ENCODE assay signal across 18 cellular contexts in the genomic region with DNA sequence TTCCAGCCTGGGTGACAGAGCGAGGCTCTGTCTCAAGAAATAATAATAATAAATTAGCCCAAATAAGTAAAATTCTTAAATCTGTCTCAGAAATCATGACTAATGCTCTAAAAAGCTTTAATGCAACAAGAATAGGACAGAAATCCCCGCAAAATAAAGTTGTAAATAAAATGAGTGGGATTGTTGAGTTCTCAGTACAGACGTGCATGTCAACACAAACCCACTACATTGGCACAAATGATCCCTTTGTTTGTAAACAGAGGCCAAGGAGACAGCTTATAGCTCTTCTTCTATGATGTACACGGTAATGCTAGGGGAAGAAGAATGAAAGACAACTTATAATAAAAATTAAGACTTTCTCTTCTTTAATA. TPM values are rescaled to one million over a fixed set of nuclear protein-coding genes. Genes with fewer than 3 reads are reported as not detected.
A peak's percentile ranks its signal among the peaks of the same experiment; 100 is the strongest.
DNase-seq lines count a peak whose midpoint lies in the region; ATAC-seq and TF ChIP-seq lines count a peak whose summit lies in the region.
"Had no signal": no experiment of that assay in that cellular context is flagged by ENCODE, and none has a peak within 500 bp of the region (broad histone marks: within the 10 kb centered on the region; RNA-seq: fewer than 3 reads in every experiment).

No MANE protein-coding gene starts in this region.

- no peak overlapping the region for H3K4me3 ChIP-seq in IMR-90 (ENCODE audit: insufficient read depth, low read depth, low read length)
- no peak overlapping the region for H3K4me3 ChIP-seq in adrenal gland
- H3K4me3 ChIP-seq in left lung, result no peak overlapping the region
- H3K4me3 ChIP-seq: BLaER1 treated with 17β-estradiol and CSF1 and Interleukin-3, amounts not matched to agents 10 nM and 100 nM; gastroesophageal sphincter had no signal

- CTCF ChIA-PET in IMR-90 (lab: Yijun Ruan, JAX), result interaction anchor here (0.6 to 0.7 kb wide), 3 partner anchors 21 to 183 kb away, joined by 3 to 7 read pairs (median 5); no protein-coding TSS in a partner anchor

- H2AK9ac ChIP-seq in IMR-90 (replicated peaks; ENCODE audit: low read depth, low read length, poor library complexity), result no peak overlapping the region

- no peak overlapping the region; the same call in 1 of the 2 replicates for H3K4ac ChIP-seq in IMR-90 (ENCODE audit: low read depth, low read length)

- H4K5ac ChIP-seq in IMR-90 (ENCODE audit: low read depth, low read length), result no peak overlapping the region

- TF ChIP-seq POLR2A in IMR-90 (IDR thresholded peaks at IDR 0.05; ENCODE audit: low read depth, low read length), result no peak
- no peak for TF ChIP-seq POLR2A in adrenal gland (IDR thresholded peaks at IDR 0.05)

- TF ChIP-seq CTCF in IMR-90 (conservative IDR thresholded peaks at IDR 0.05; ENCODE audit: low read depth, low read length) (no peak), adrenal gland (IDR thresholded peaks at IDR 0.05) (no peak), left lung (IDR thresholded peaks at IDR 0.05) (no peak)

- H3K27ac ChIP-seq in IMR-90 (ENCODE audit: insufficient read depth, low read length) (no peak overlapping the region), adrenal gland (peak overlapping the region; percentile 1 to 80 (median 47)), left lung (no peak overlapping the region)
- H3K27ac ChIP-seq: BLaER1 treated with 17β-estradiol and CSF1 and Interleukin-3, amounts not matched to agents 10 nM and 100 nM; gastroesophageal sphincter had no signal

- dilution Hi-C loops in IMR-90 (cut with HindIII; ENCODE audit: low sequenced_read_pairs, unreplicated experiment), result no loop called here

- H3K9me3 ChIP-seq in IMR-90 (ENCODE audit: control insufficient read depth, insufficient read depth, low read length), result no peaks in the 10 kb centered on the region
- no peaks in the 10 kb centered on the region for H3K9me3 ChIP-seq in adrenal gland (replicated peaks in 1 of 3)
- no peaks in the 10 kb centered on the region for H3K9me3 ChIP-seq in left lung
- H3K9me3 ChIP-seq: gastroesophageal sphincter had no signal

- in situ Hi-C loops in IMR-90 (cut with MboI; ENCODE audit: low sequenced_read_pairs), result no loop called here

- no peak overlapping the region for H2BK120ac ChIP-seq in IMR-90 (ENCODE audit: low read depth, low read length)

- no TSS peak for BruUV-seq in IMR-90 (replicated peaks; lab: Mats Ljungman, UMichigan)

- H3K4me1 Mint-ChIP-seq in T-helper 2 cell treated with Interferon-gamma antibody and Interleukin-4, amounts not matched to agents 5 μg/mL and 100 μg/mL, for 36 hours (ENCODE audit: low read depth), result peaks cover 57% of the 10 kb centered on the region
- H3K4me1 Mint-ChIP-seq in naive thymus-derived CD8-positive, alpha-beta T cell, result peaks cover 27 to 86% (median 78%) of the 10 kb centered on the region in 4 donors

- ATAC-seq in IMR-90 (ENCODE audit: low read depth) (no peak; the same call in 1 of the 2 replicates), GM19328 (IDR thresholded peaks at IDR 0.05; ENCODE audit: unreplicated experiment) (no peak), left lung (no peak)
- ATAC-seq in naive thymus-derived CD8-positive, alpha-beta T cell, result no peak
- ATAC-seq: gastroesophageal sphincter; HCT116; SK-N-SH treated with all-trans-retinoic acid at 6 μM for 48 hours; stimulated activated memory B cell treated with anti-CD40 and anti-IgM and Interleukin-4, amounts not matched to agents 10 μg/mL and 1 μg/mL and 100 μg/mL, for 72 hours had no signal

- H3K27me3 ChIP-seq in IMR-90 (ENCODE audit: control insufficient read depth, insufficient read depth, low read length) (no peaks in the 10 kb centered on the region), adrenal gland (no peaks in the 10 kb centered on the region), left lung (no peaks in the 10 kb centered on the region)
- H3K27me3 ChIP-seq: BLaER1 treated with 17β-estradiol and CSF1 and Interleukin-3, amounts not matched to agents 10 nM and 100 nM; gastroesophageal sphincter had no signal

- no peak for DNase-seq in T-helper 2 cell treated with Interferon-gamma antibody and Interleukin-4, amounts not matched to agents 5 μg/mL and 100 μg/mL, for 36 hours (ENCODE audit: low spot score)
- DNase-seq in T-helper 2 cell (no peak), IMR-90 (no peak), adrenal gland (no peak), left lung (no peak)
- DNase-seq in naive thymus-derived CD8-positive, alpha-beta T cell, result no peak
- no peak for DNase-seq in stimulated activated CD4-positive, alpha-beta T cell treated with anti-CD3 and anti-CD28 coated beads, Interleukin-4, amount 100 ng/mL, for 4 hours
- DNase-seq: 8988T, amygdala, DMS79 treated with DMSO at 0.1 percent for 48 hours, NCI-H2029 treated with DMSO at 0.1 percent for 48 hours, NCI-H524 had no signal

- no peak overlapping the region for H3K56ac ChIP-seq in IMR-90 (ENCODE audit: extremely low read depth, insufficient read depth, low read length)

- H3K18ac ChIP-seq in IMR-90 (ENCODE audit: low read depth, low read length), result peak overlapping the region; percentile 62; the same call in 1 of the 2 replicates

- H3K36me3 ChIP-seq in IMR-90 (ENCODE audit: control insufficient read depth, insufficient read depth, low read length) (no peaks in the 10 kb centered on the region), adrenal gland (replicated peaks in 1 of 2) (no peaks in the 10 kb centered on the region), left lung (no peaks in the 10 kb centered on the region)
- H3K36me3 ChIP-seq: gastroesophageal sphincter had no signal

- H3K4me3 Mint-ChIP-seq in T-helper 2 cell treated with Interferon-gamma antibody and Interleukin-4, amounts not matched to agents 5 μg/mL and 100 μg/mL, for 36 hours, result no peak overlapping the region
- peak overlapping the region in 2 of 10 donors; percentile 11 to 67 for H3K4me3 Mint-ChIP-seq in naive thymus-derived CD8-positive, alpha-beta T cell

- intact Hi-C loops in IMR-90 (cut with micrococcal nuclease) (no loop called here), adrenal gland (cut with DNase I) (no loop called here), left lung (cut with DNase I) (no loop called here)

- H2AFZ ChIP-seq in IMR-90 (replicated peaks; ENCODE audit: low read length, poor library complexity), result no peak overlapping the region

- H3K4me2 ChIP-seq in IMR-90 (ENCODE audit: low read depth, low read length), result peak overlapping the region; percentile 68; the same call in 1 of the 2 replicates
- H3K4me2 ChIP-seq: BLaER1 treated with 17β-estradiol and CSF1 and Interleukin-3, amounts not matched to agents 10 nM and 100 nM had no signal

- H3K27ac Mint-ChIP-seq in T-helper 2 cell treated with Interferon-gamma antibody and Interleukin-4, amounts not matched to agents 5 μg/mL and 100 μg/mL, for 36 hours, result peak overlapping the region; percentile 71
- peak overlapping the region; percentile 16 to 98 (median 77) for H3K27ac Mint-ChIP-seq in naive thymus-derived CD8-positive, alpha-beta T cell
- H3K27ac Mint-ChIP-seq: stimulated activated memory B cell treated with anti-CD40 and anti-IgM and Interleukin-4, amounts not matched to agents 10 μg/mL and 1 μg/mL and 100 μg/mL, for 72 hours had no signal

- no peak overlapping the region for H3K23ac ChIP-seq in IMR-90 (ENCODE audit: low read depth, low read length)

- peaks cover 18% of the 10 kb centered on the region for H3K9me1 ChIP-seq in IMR-90 (ENCODE audit: insufficient read depth, low read length)

- no peak overlapping the region for H2BK20ac ChIP-seq in IMR-90 (ENCODE audit: low read depth, low read length)

- H3K9ac ChIP-seq in IMR-90 (ENCODE audit: low read depth, low read length), result no peak overlapping the region
- H3K9ac ChIP-seq: BLaER1 treated with 17β-estradiol and CSF1 and Interleukin-3, amounts not matched to agents 10 nM and 100 nM had no signal

- no peaks in the 10 kb centered on the region for H3K9me3 Mint-ChIP-seq in T-helper 2 cell treated with Interferon-gamma antibody and Interleukin-4, amounts not matched to agents 5 μg/mL and 100 μg/mL, for 36 hours
- no peaks in the 10 kb centered on the region for H3K9me3 Mint-ChIP-seq in naive thymus-derived CD8-positive, alpha-beta T cell
- H3K9me3 Mint-ChIP-seq: stimulated activated memory B cell treated with anti-CD40 and anti-IgM and Interleukin-4, amounts not matched to agents 10 μg/mL and 1 μg/mL and 100 μg/mL, for 72 hours had no signal

- H2BK15ac ChIP-seq in IMR-90 (ENCODE audit: low read depth, low read length), result no peak overlapping the region

- no peak for TF ChIP-seq RAD21 in IMR-90 (IDR thresholded peaks at IDR 0.05; ENCODE audit: low read length)

- H3K79me1 ChIP-seq in IMR-90 (ENCODE audit: low read depth in 1 of 2, low read length in 2 of 2), result peaks cover 17 to 72% of the 10 kb centered on the region in 2 experiments; a peak in 3 of 4 replicates

- no CpG with 5 or more reads among the region's 4 CpGs for WGBS in IMR-90 (ENCODE audit: extremely low coverage in 2 of 2, insufficient read length in 1 of 2), 2 experiments
- 77 to 87% (median 82%) methylated on average over 4 of the region's 4 CpGs for WGBS in adrenal gland, 4 donors

- H3K4me1 ChIP-seq in IMR-90 (ENCODE audit: control insufficient read depth, insufficient read depth, low read length) (peaks cover 13% of the 10 kb centered on the region), adrenal gland (replicated peaks in 1 of 2) (peaks cover 25 to 65% of the 10 kb centered on the region in 2 donors), left lung (peaks cover 3 to 68% of the 10 kb centered on the region in 2 donors)

- peak overlapping the region; percentile 78 for H2BK5ac ChIP-seq in IMR-90 (ENCODE audit: low read depth, low read length, poor library complexity, severe bottlenecking)

- H2AK5ac ChIP-seq in IMR-90 (ENCODE audit: low read depth, low read length), result 0 out of 2 replicates have a peak overlapping the region, but pooled peaks have one; percentile 59

- H4K8ac ChIP-seq in IMR-90 (ENCODE audit: low read depth in 2 of 2, low read length in 2 of 2), result no peak overlapping the region

- peaks cover 25% of the 10 kb centered on the region for H3K36me3 Mint-ChIP-seq in T-helper 2 cell treated with Interferon-gamma antibody and Interleukin-4, amounts not matched to agents 5 μg/mL and 100 μg/mL, for 36 hours (ENCODE audit: low read depth)
- peaks cover 0 to 5% (median 4%) of the 10 kb centered on the region in 3 donors for H3K36me3 Mint-ChIP-seq in naive thymus-derived CD8-positive, alpha-beta T cell

- H4K91ac ChIP-seq in IMR-90 (ENCODE audit: insufficient read depth, low read depth, low read length), result no peak overlapping the region

- H3K27me3 Mint-ChIP-seq in T-helper 2 cell treated with Interferon-gamma antibody and Interleukin-4, amounts not matched to agents 5 μg/mL and 100 μg/mL, for 36 hours (ENCODE audit: low read depth), result no peaks in the 10 kb centered on the region
- no peaks in the 10 kb centered on the region for H3K27me3 Mint-ChIP-seq in naive thymus-derived CD8-positive, alpha-beta T cell
- H3K27me3 Mint-ChIP-seq: stimulated activated memory B cell treated with anti-CD40 and anti-IgM and Interleukin-4, amounts not matched to agents 10 μg/mL and 1 μg/mL and 100 μg/mL, for 72 hours had no signal

- no peak overlapping the region for H3K14ac ChIP-seq in IMR-90 (replicated peaks; ENCODE audit: low read depth, low read length)

- POLR2A ChIA-PET in IMR-90 (lab: Charles Lee; ENCODE audit: unreplicated experiment), result no interaction called here
- POLR2A ChIA-PET in naive thymus-derived CD8-positive, alpha-beta T cell (lab: Charles Lee), result interaction anchor here (0.5 to 4.2 kb wide), 4 partner anchors 18 to 22 kb away, joined by 3 to 46 read pairs (median 15); a partner anchor contains a TSS

- H4K20me1 ChIP-seq in IMR-90 (ENCODE audit: insufficient read depth, low read length), result peaks cover 49% of the 10 kb centered on the region

RNA-seq across cellular contexts. Expression of a gene that starts 6.0 kb away (rescaled TPM):
- total RNA-seq in IMR-90 (2012; rRNA removed) (21.7 and 24.4 TPM in 2 replicates), adrenal gland (100 to 1,000 TPM in 6 of 8 donors, 10 to 100 TPM in 2; 79.0 to 128 (median 114) TPM), left lung (10 to 100 TPM; 41.5 to 70.9 TPM)
- polyA plus RNA-seq in IMR-90 (2012; rRNA removed) (28.7 and 29.6 TPM in 2 replicates), adrenal gland (10 to 100 TPM; 44.7 to 70.6 (median 58.1) TPM)
- 11.6 and 14.8 TPM in 2 replicates for polyA plus RNA-seq in IMR-90 (2012; cell fraction: cytosol; rRNA removed)
- 95.5 and 119 TPM in 2 replicates for polyA plus RNA-seq in IMR-90 (2012; cell fraction: nucleus; rRNA removed; ENCODE audit: low replicate concordance)
- 100 to 1,000 TPM; 137 to 149 TPM for total RNA-seq in naive thymus-derived CD8-positive, alpha-beta T cell
- polyA plus RNA-seq in naive thymus-derived CD8-positive, alpha-beta T cell, result 10 to 100 TPM; 66.3 to 94.0 (median 82.8) TPM

RNA-seq across cellular contexts. Expression of a gene that starts 18.1 kb away (rescaled TPM):
- total RNA-seq in IMR-90 (2012; rRNA removed) (1.3 and 1.4 TPM in 2 replicates), adrenal gland (100 to 1,000 TPM in 4 of 8 donors, 10 to 100 TPM in 4; 39.9 to 169 (median 102) TPM), left lung (10 to 100 TPM; 29.3 to 47.4 TPM)
- polyA plus RNA-seq in IMR-90 (2012; rRNA removed) (1.4 and 1.5 TPM in 2 replicates), adrenal gland (10 to 100 TPM; 22.6 to 51.4 (median 39.2) TPM)
- 1.9 and 2.0 TPM in 2 replicates for polyA plus RNA-seq in IMR-90 (2012; cell fraction: cytosol; rRNA removed)
- 5.2 and 5.6 TPM in 2 replicates for polyA plus RNA-seq in IMR-90 (2012; cell fraction: nucleus; rRNA removed; ENCODE audit: low replicate concordance)
- total RNA-seq in naive thymus-derived CD8-positive, alpha-beta T cell, result 100 to 1,000 TPM; 117 to 122 TPM
- polyA plus RNA-seq in naive thymus-derived CD8-positive, alpha-beta T cell, result 100 to 1,000 TPM in 1 of 3 donors, 10 to 100 TPM in 2; 59.6 to 115 (median 89.1) TPM

Comparison
In these comparisons a context has a peak if more than half of its experiments do, and no peak if none do; other contexts are left out.
1. H3K27ac ChIP-seq: peak in adrenal gland (5 of 5); none in IMR-90 (single experiment) and left lung (0 of 2).
2. RNA of a gene that starts 18.1 kb away (total RNA-seq): 117 to 122 TPM in naive thymus-derived CD8-positive, alpha-beta T cell, 39.9 to 169 TPM in adrenal gland and 29.3 to 47.4 TPM in left lung; 1.3 to 1.4 TPM in IMR-90; every median in the first group is over 10 times any median in the second.